In the genomic region with DNA sequence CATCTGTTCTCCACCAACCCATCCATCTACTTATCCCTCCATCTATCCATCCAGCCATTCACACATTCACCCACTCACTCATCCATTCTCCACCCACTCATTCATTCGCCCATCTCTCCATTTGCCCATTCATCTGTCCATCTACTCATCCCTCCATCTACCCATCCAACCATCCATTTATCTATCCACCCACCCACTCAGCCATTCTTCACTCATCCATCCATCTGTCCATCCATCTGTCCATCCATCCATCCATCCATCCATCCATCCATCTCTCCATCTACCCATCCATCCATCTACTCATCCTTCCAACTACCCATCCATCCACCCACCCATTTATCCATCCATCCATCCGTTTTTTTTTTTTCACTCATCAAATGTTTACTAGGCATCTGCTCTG, we compare ENCODE assay signal across 29 cellular contexts. TPM values are rescaled to one million over a fixed set of nuclear protein-coding genes. Genes with fewer than 3 reads are reported as not detected.
A peak's percentile ranks its signal among the peaks of the same experiment; 100 is the strongest.
DNase-seq lines count a peak whose midpoint lies in the region; ATAC-seq, FAIRE-seq and TF ChIP-seq lines count a peak whose summit lies in the region.
"Had no signal": no experiment of that assay in that cellular context is flagged by ENCODE, and none has a peak within 500 bp of the region (broad histone marks: within the 10 kb centered on the region; RNA-seq: fewer than 3 reads in every experiment).

No MANE protein-coding gene starts in this region.

- H3K4me2 ChIP-seq in HepG2 (ENCODE audit: low read depth, low read length): no peak overlapping the region
- no peak overlapping the region for H3K4me2 ChIP-seq in IMR-90 (ENCODE audit: low read depth, low read length)

- DNase-seq in HepG2 (ENCODE audit: low spot score) (no peak), right lobe of liver (no peak), IMR-90 (no peak), HCEC 1CT (no peak), mucosa of descending colon (no peak)
- DNase-seq: 8988T; ACHN; BE2C; C1 segment of cervical spinal cord; CD4-positive, alpha-beta memory T cell; CD4-positive, CD25-positive, alpha-beta regulatory T cell; CD8-positive, alpha-beta memory T cell; COR-L47; DMS 273 treated with DMSO at 0.1 percent for 48 hours; DMS153; DMS53; DMS79; DND-41; EL; GDM1 had no signal

- ATAC-seq in HepG2 (no peak), right lobe of liver (no peak), IMR-90 (ENCODE audit: low read depth) (no peak), mucosa of descending colon (no peak)
- ATAC-seq: GM12878 had no signal

- H3K4me1 ChIP-seq in HepG2 (ENCODE audit: insufficient read depth, low read length): no peaks in the 10 kb centered on the region
- H3K4me1 ChIP-seq in right lobe of liver: no peaks in the 10 kb centered on the region
- H3K4me1 ChIP-seq in IMR-90 (ENCODE audit: control insufficient read depth, insufficient read depth, low read length): no peaks in the 10 kb centered on the region
- H3K4me1 ChIP-seq in mucosa of descending colon (ENCODE audit: low read depth): peaks cover 5% of the 10 kb centered on the region
- H3K4me1 ChIP-seq: BE2C had no signal

- no peak overlapping the region for H3K9ac ChIP-seq in HepG2 (ENCODE audit: insufficient read depth, low read depth, low read length)
- H3K9ac ChIP-seq in IMR-90 (ENCODE audit: low read depth, low read length): no peak overlapping the region
- H3K9ac ChIP-seq: BLaER1 had no signal

- CTCF ChIA-PET in HepG2 (lab: Yijun Ruan, JAX; ENCODE audit: low intra/inter-chr PET ratio, low total read pairs): no interaction called here
- CTCF ChIA-PET in IMR-90 (lab: Yijun Ruan, JAX): no interaction called here

- no peak overlapping the region for H3K18ac ChIP-seq in IMR-90 (ENCODE audit: low read depth, low read length)

- no peak overlapping the region for H2BK120ac ChIP-seq in IMR-90 (ENCODE audit: low read depth, low read length)

- TF ChIP-seq POLR2A in HepG2 (IDR thresholded peaks at IDR 0.05; ENCODE audit: insufficient read depth in 1 of 2, low read depth in 2 of 2, low read length in 2 of 2) (no peak), right lobe of liver (IDR thresholded peaks at IDR 0.05) (no peak), IMR-90 (IDR thresholded peaks at IDR 0.05; ENCODE audit: low read depth, low read length) (no peak)

- no peak for TF ChIP-seq EP300 in HepG2 (IDR thresholded peaks at IDR 0.05; ENCODE audit: low read depth in 2 of 2, low read length in 2 of 2)
- no peak for TF ChIP-seq EP300 in HepG2 (CRISPR knock-in tag; IDR thresholded peaks at IDR 0.05; ENCODE audit: borderline replicate concordance)

- no peak overlapping the region for H3K4ac ChIP-seq in IMR-90 (ENCODE audit: low read depth, low read length)

- H2AK5ac ChIP-seq in IMR-90 (ENCODE audit: low read depth, low read length): no peak overlapping the region

- WGBS in HepG2 (ENCODE audit: low lambda C conversion rate): 0% methylated on average over 2 of the region's 2 CpGs
- 32% methylated on average over 2 of the region's 2 CpGs for WGBS in right lobe of liver (ENCODE audit: insufficient coverage, low coverage, low lambda C conversion rate, missing lambda C conversion rate)
- 60% methylated on average over 1 of the region's 2 CpGs; no CpG with 5 or more reads in 1 of the 2 experiments for WGBS in IMR-90 (ENCODE audit: extremely low coverage in 2 of 2, insufficient read length in 1 of 2), 2 experiments

- H3K9me3 ChIP-seq in HepG2 (ENCODE audit: low read length) (no peaks in the 10 kb centered on the region), right lobe of liver (no peaks in the 10 kb centered on the region), IMR-90 (ENCODE audit: control insufficient read depth, insufficient read depth, low read length) (peaks cover 5% of the 10 kb centered on the region), mucosa of descending colon (no peaks in the 10 kb centered on the region)
- H3K9me3 ChIP-seq: BE2C had no signal

- H3K23ac ChIP-seq in IMR-90 (ENCODE audit: low read depth, low read length): no peak overlapping the region

- TF ChIP-seq CTCF in HepG2 (CRISPR knock-in tag; IDR thresholded peaks at IDR 0.05) (no peak), right lobe of liver (IDR thresholded peaks at IDR 0.05) (no peak), IMR-90 (conservative IDR thresholded peaks at IDR 0.05; ENCODE audit: low read depth, low read length) (no peak), mucosa of descending colon (IDR thresholded peaks at IDR 0.05) (no peak)

- TF ChIP-seq RAD21 in HepG2 (CRISPR knock-in tag; IDR thresholded peaks at IDR 0.05) (no peak), IMR-90 (IDR thresholded peaks at IDR 0.05; ENCODE audit: low read length) (no peak)

- H2BK20ac ChIP-seq in IMR-90 (ENCODE audit: low read depth, low read length): no peak overlapping the region

- H3K14ac ChIP-seq in IMR-90 (replicated peaks; ENCODE audit: low read depth, low read length): no peak overlapping the region

- H4K5ac ChIP-seq in IMR-90 (ENCODE audit: low read depth, low read length): no peak overlapping the region

- H4K8ac ChIP-seq in IMR-90 (ENCODE audit: low read depth in 2 of 2, low read length in 2 of 2): no peak overlapping the region

- BruUV-seq in HepG2 (replicated peaks; lab: Mats Ljungman, UMichigan) (no TSS peak), IMR-90 (replicated peaks; lab: Mats Ljungman, UMichigan) (no TSS peak)

- POLR2A ChIA-PET in HepG2 (lab: Yijun Ruan, JAX) (no interaction called here), IMR-90 (lab: Charles Lee; ENCODE audit: unreplicated experiment) (no interaction called here)

- no peaks in the 10 kb centered on the region for H3K79me1 ChIP-seq in IMR-90 (ENCODE audit: low read depth in 1 of 2, low read length in 2 of 2)

- no peaks in the 10 kb centered on the region for H3K79me2 ChIP-seq in HepG2 (ENCODE audit: insufficient read depth, low read length)

- H2BK5ac ChIP-seq in IMR-90 (ENCODE audit: low read depth, low read length, poor library complexity, severe bottlenecking): peak overlapping the region; percentile 33

- H3K9me1 ChIP-seq in IMR-90 (ENCODE audit: insufficient read depth, low read length): no peaks in the 10 kb centered on the region; the same call in 1 of the 2 replicates

- H3K4me3 ChIP-seq in HepG2 (replicated peaks in 1 of 3; ENCODE audit: insufficient read depth in 1 of 3, low read depth in 2 of 3, low read length in 3 of 3) (no peak overlapping the region), right lobe of liver (no peak overlapping the region), IMR-90 (ENCODE audit: insufficient read depth, low read depth, low read length) (no peak overlapping the region), mucosa of descending colon (no peak overlapping the region)
- H3K4me3 ChIP-seq: BLaER1, GM12878 had no signal

- H3K56ac ChIP-seq in IMR-90 (ENCODE audit: extremely low read depth, insufficient read depth, low read length): no peak overlapping the region

- H4K20me1 ChIP-seq in HepG2 (ENCODE audit: insufficient read depth, low read length): no peaks in the 10 kb centered on the region
- no peaks in the 10 kb centered on the region for H4K20me1 ChIP-seq in IMR-90 (ENCODE audit: insufficient read depth, low read length)
- H4K20me1 ChIP-seq: BLaER1 had no signal

- H2BK15ac ChIP-seq in IMR-90 (ENCODE audit: low read depth, low read length): no peak overlapping the region

- FAIRE-seq in HepG2 (lab: Jason Lieb, UNC): no peak
- FAIRE-seq: A204.1, GM12878, GM12892, GM18507 had no signal

- in situ Hi-C loops in HepG2 (cut with HindIII; ENCODE audit: extremely low pct_ligation_motif_present, low pct_unique_long_range_greater_than_20kb): no loop called here
- in situ Hi-C loops in IMR-90 (cut with MboI; ENCODE audit: low sequenced_read_pairs): no loop called here

- intact Hi-C loops in HepG2 (cut with micrococcal nuclease; ENCODE audit: unreplicated experiment): no loop called here
- intact Hi-C loops in right lobe of liver (cut with DNase I): no loop called here
- intact Hi-C loops in IMR-90 (cut with micrococcal nuclease): no loop called here
- intact Hi-C loops in mucosa of descending colon (cut with DNase I, micrococcal nuclease): no loop called here

- dilution Hi-C loops in IMR-90 (cut with HindIII; ENCODE audit: low sequenced_read_pairs, unreplicated experiment): no loop called here

- no peak overlapping the region for H2AFZ ChIP-seq in HepG2 (ENCODE audit: low read length)
- H2AFZ ChIP-seq in IMR-90 (replicated peaks; ENCODE audit: low read length, poor library complexity): no peak overlapping the region

- peaks cover 0 to 11% of the 10 kb centered on the region in 2 experiments; a peak in 1 of 5 replicates for H3K27me3 ChIP-seq in HepG2 (ENCODE audit: control insufficient read depth in 1 of 2, insufficient read depth in 2 of 2, low read length in 2 of 2)
- H3K27me3 ChIP-seq in right lobe of liver: no peaks in the 10 kb centered on the region
- H3K27me3 ChIP-seq in IMR-90 (ENCODE audit: control insufficient read depth, insufficient read depth, low read length): peaks cover 30% of the 10 kb centered on the region
- H3K27me3 ChIP-seq: BE2C, BLaER1 had no signal

- H3K36me3 ChIP-seq in HepG2 (replicated peaks in 1 of 2; ENCODE audit: control insufficient read depth in 1 of 2, insufficient read depth in 2 of 2, low read length in 2 of 2): no peaks in the 10 kb centered on the region
- H3K36me3 ChIP-seq in right lobe of liver: no peaks in the 10 kb centered on the region
- no peaks in the 10 kb centered on the region for H3K36me3 ChIP-seq in IMR-90 (ENCODE audit: control insufficient read depth, insufficient read depth, low read length)
- H3K36me3 ChIP-seq in mucosa of descending colon (ENCODE audit: low read depth): no peaks in the 10 kb centered on the region
- H3K36me3 ChIP-seq: BE2C, BLaER1 had no signal

- H3K27ac ChIP-seq in HepG2 (ENCODE audit: extremely low read length, insufficient read depth, low read length) (no peak overlapping the region), right lobe of liver (no peak overlapping the region), IMR-90 (ENCODE audit: insufficient read depth, low read length) (no peak overlapping the region)
- H3K27ac ChIP-seq: BLaER1 had no signal

- no peak overlapping the region for H4K91ac ChIP-seq in IMR-90 (ENCODE audit: insufficient read depth, low read depth, low read length)

- H2AK9ac ChIP-seq in IMR-90 (replicated peaks; ENCODE audit: low read depth, low read length, poor library complexity): no peak overlapping the region

RNA-seq across cellular contexts. Expression of a gene that starts 13.9 kb away (rescaled TPM):
- not detected in 2 replicates for total RNA-seq in HepG2 (2016; rRNA removed; fragmentation: Illumina TruSeq; extraction: Trizol)
- total RNA-seq in HepG2 (2016; cell fraction: cytosol; rRNA removed; fragmentation: Illumina TruSeq; extraction: Trizol; ENCODE audit: low read depth): not detected in 2 replicates
- not detected in 2 replicates for total RNA-seq in HepG2 (2016; cell fraction: insoluble cytoplasmic fraction; rRNA removed; fragmentation: Illumina TruSeq; extraction: Trizol)
- not detected in 2 replicates for total RNA-seq in HepG2 (2016; cell fraction: membrane; rRNA removed; fragmentation: Illumina TruSeq; extraction: Trizol)
- total RNA-seq in HepG2 (2016; cell fraction: nucleus; rRNA removed; fragmentation: Illumina TruSeq; extraction: Trizol): not detected in 2 replicates
- polyA plus RNA-seq in HepG2 (2011; rRNA removed): not detected in 2 replicates
- not detected in 2 replicates for polyA plus RNA-seq in HepG2 (2011; cell fraction: cytosol; rRNA removed)
- polyA plus RNA-seq in HepG2 (2011; cell fraction: nucleus; rRNA removed): not detected in 2 replicates
- polyA plus RNA-seq in HepG2 (2012): not detected in 2 replicates
- not detected in 2 replicates for polyA plus RNA-seq in HepG2 (2016; cell fraction: cytosol; fragmentation: Illumina TruSeq; extraction: Trizol; ENCODE audit: low read depth)
- polyA plus RNA-seq in HepG2 (2016; cell fraction: insoluble cytoplasmic fraction; fragmentation: Illumina TruSeq; extraction: Trizol; ENCODE audit: low read depth): not detected in 2 replicates
- not detected in 2 replicates for polyA plus RNA-seq in HepG2 (2016; cell fraction: membrane; fragmentation: Illumina TruSeq; extraction: Trizol; ENCODE audit: low read depth)
- polyA plus RNA-seq in HepG2 (2016; cell fraction: nucleus; fragmentation: Illumina TruSeq; extraction: Trizol; ENCODE audit: insufficient read depth, low read depth): not detected in 2 replicates
- polyA minus RNA-seq in HepG2 (2011; rRNA and poly(A)+ RNA removed; ENCODE audit: low replicate concordance): not detected in 2 replicates
- polyA minus RNA-seq in HepG2 (2011; cell fraction: cytosol; rRNA and poly(A)+ RNA removed): not detected in 2 replicates
- polyA minus RNA-seq in HepG2 (2011; cell fraction: nucleus; rRNA and poly(A)+ RNA removed): not detected in 2 replicates
- total RNA-seq in right lobe of liver: not detected
- total RNA-seq in IMR-90 (2012; rRNA removed): not detected in 2 replicates
- not detected in 2 replicates for polyA plus RNA-seq in IMR-90 (2012; rRNA removed)
- not detected in 2 replicates for polyA plus RNA-seq in IMR-90 (2012; cell fraction: cytosol; rRNA removed)
- not detected in 2 replicates for polyA plus RNA-seq in IMR-90 (2012; cell fraction: nucleus; rRNA removed; ENCODE audit: low replicate concordance)
- total RNA-seq in mucosa of descending colon: 100 to 1,000 TPM; 253 to 761 (median 323) TPM
- total RNA-seq: A673; CD4-positive, alpha-beta memory T cell; CD4-positive, CD25-positive, alpha-beta regulatory T cell; CD8-positive, alpha-beta memory T cell; Daoy; G401; GM12878 had no signal
- polyA plus RNA-seq: AG04450; CD4-positive, alpha-beta memory T cell; CD4-positive, CD25-positive, alpha-beta regulatory T cell; CD8-positive, alpha-beta memory T cell had no signal

Comparison
In these comparisons a context has a peak if more than half of its experiments do, and no peak if none do; other contexts are left out.
1. RNA of a gene that starts 13.9 kb away (total RNA-seq): 253 to 761 TPM in mucosa of descending colon; not detected in HepG2, not detected in right lobe of liver and not detected in IMR-90; every median in the first group is over 100 times any median in the second.